Comparison of ENCODE assay signal across 9 cellular contexts in genomic region chr4:101419324-101420135, GRCh38.
DNase-seq lines count a peak whose midpoint lies in the region; ATAC-seq, FAIRE-seq and TF ChIP-seq lines count a peak whose summit lies in the region.
"Had no signal": no experiment of that assay in that cellular context is flagged by ENCODE, and none has a peak within 500 bp of the region (broad histone marks: within the 10 kb centered on the region; RNA-seq: fewer than 3 reads in every experiment).

No MANE protein-coding gene starts in this region.

- H3K27ac ChIP-seq in astrocyte (ENCODE audit: low read depth, low read length), result no peak overlapping the region

- H2AFZ ChIP-seq in astrocyte (ENCODE audit: low read depth, low read length), result no peak overlapping the region

- peak; percentile 15 for DNase-seq in NCI-H146 (lab: John Stamatoyannopoulos, UW)
- no peak for DNase-seq in NCI-H146 treated with DMSO at 0.1 percent for 48 hours (lab: John Stamatoyannopoulos, UW; ENCODE audit: unreplicated experiment)
- peak; percentile 73 for DNase-seq in Jurkat, Clone E6-1 (ENCODE audit: low read depth, low spot score)
- peak; percentile 75 for DNase-seq in astrocyte (ENCODE audit: low read depth)
- DNase-seq in 8988T, result no peak
- no peak for DNase-seq in activated CD8-positive, alpha-beta memory T cell treated with anti-CD3 and anti-CD28 coated beads for 24 hours
- no peak for DNase-seq in activated CD4-positive, alpha-beta T cell treated with anti-CD3 and anti-CD28 coated beads for 1 hour

- H3K36me3 ChIP-seq in astrocyte (ENCODE audit: insufficient read depth, low read length), result no peaks in the 10 kb centered on the region

- peaks cover 6% of the 10 kb centered on the region for H3K4me1 Mint-ChIP-seq in astrocyte (ENCODE audit: low read depth, unreplicated experiment)

- peak overlapping the region; percentile 18 for H3K4me2 ChIP-seq in astrocyte (ENCODE audit: low read length)

- no peak overlapping the region for H3K4me3 ChIP-seq in Jurkat, Clone E6-1 (ENCODE audit: low read length)
- no peak overlapping the region for H3K4me3 ChIP-seq in astrocyte (ENCODE audit: insufficient read depth, low read depth, low read length)

- ATAC-seq in GM21576 (IDR thresholded peaks at IDR 0.05; ENCODE audit: unreplicated experiment), result peak; percentile 80

- no peaks in the 10 kb centered on the region for H4K20me1 ChIP-seq in astrocyte (ENCODE audit: insufficient read depth, low read length)

- FAIRE-seq in astrocyte (lab: Jason Lieb, UNC), result no peak
- FAIRE-seq: TTC549 had no signal

- no peaks in the 10 kb centered on the region for H3K27me3 ChIP-seq in astrocyte (ENCODE audit: insufficient read depth, low read length)

- H3K36me3 Mint-ChIP-seq in astrocyte (ENCODE audit: low read depth, unreplicated experiment), result no peaks in the 10 kb centered on the region

- no peak overlapping the region for H3K4me3 Mint-ChIP-seq in astrocyte (ENCODE audit: unreplicated experiment)

- no peak overlapping the region for H3K9ac ChIP-seq in astrocyte (ENCODE audit: low read length)

- H3K27me3 Mint-ChIP-seq in astrocyte (ENCODE audit: low read depth, unreplicated experiment), result no peaks in the 10 kb centered on the region

- no peaks in the 10 kb centered on the region for H3K79me2 ChIP-seq in astrocyte (ENCODE audit: insufficient read depth, low read length)

- no peak for TF ChIP-seq CTCF in astrocyte (IDR thresholded peaks at IDR 0.05; ENCODE audit: insufficient read depth, low read depth, low read length)

- no peaks in the 10 kb centered on the region for H3K9me3 Mint-ChIP-seq in astrocyte (ENCODE audit: unreplicated experiment)

- H3K27ac Mint-ChIP-seq in astrocyte (ENCODE audit: unreplicated experiment), result no peak overlapping the region

- H3K4me1 ChIP-seq in astrocyte (ENCODE audit: insufficient read depth, low read length), result peaks cover 4% of the 10 kb centered on the region

- no peaks in the 10 kb centered on the region for H3K9me3 ChIP-seq in astrocyte (ENCODE audit: insufficient read depth, low read depth, low read length)

Comparison
In these comparisons a context has a peak if more than half of its experiments do, and no peak if none do; other contexts are left out.
1. DNase-seq: peak in NCI-H146 (single experiment), Jurkat, Clone E6-1 (single experiment) and astrocyte (single experiment); none in NCI-H146 treated with DMSO at 0.1 percent for 48 hours (single experiment), 8988T (single experiment), activated CD8-positive, alpha-beta memory T cell treated with anti-CD3 and anti-CD28 coated beads for 24 hours (single experiment) and activated CD4-positive, alpha-beta T cell treated with anti-CD3 and anti-CD28 coated beads for 1 hour (single experiment).